ENCODE assay signal across 8 cellular contexts in genomic region chr15:74460903-74461846, GRCh38. TPM values are rescaled to one million over a fixed set of nuclear protein-coding genes. Genes with fewer than 3 reads are reported as not detected.
A peak's percentile ranks its signal among the peaks of the same experiment; 100 is the strongest.
DNase-seq lines count a peak whose midpoint lies in the region; ATAC-seq, FAIRE-seq and TF ChIP-seq lines count a peak whose summit lies in the region.

Gene UBL7, minus strand, starts transcription at chr15:74461160. Its CDS starts 2,293 bp downstream, at chr15:74458867.

- peak within 1 kb of the TSS; percentile 74 for H3K27ac Mint-ChIP-seq in Caco-2 (ENCODE audit: unreplicated experiment)

- H3K9ac ChIP-seq in H1 (replicated peaks in 1 of 4; ENCODE audit: extremely low read depth in 1 of 4, low read depth in 3 of 4, low read length in 3 of 4): peak within 1 kb of the TSS; percentile 72 to 94 (median 80)
- peak within 1 kb of the TSS; percentile 96 for H3K9ac ChIP-seq in mesenchymal stem cell (ENCODE audit: low read length)

- H3K4me3 ChIP-seq in Caco-2 (ENCODE audit: low read depth, low read length): peak within 1 kb of the TSS; percentile 51
- H3K4me3 ChIP-seq in H1 (ENCODE audit: extremely low read depth in 1 of 4, insufficient read depth in 2 of 4, low read depth in 3 of 4, low read length in 4 of 4): peak within 1 kb of the TSS; percentile 79 to 97 (median 85)
- H3K4me3 ChIP-seq in mesenchymal stem cell (ENCODE audit: insufficient read depth in 1 of 2, low read depth in 1 of 2, low read length in 2 of 2): peak within 1 kb of the TSS; percentile 86 to 100

- H3K27me3 Mint-ChIP-seq in Caco-2 (ENCODE audit: insufficient read depth, unreplicated experiment): no peaks in the 10 kb centered on the region

- H3K56ac ChIP-seq in H1 (replicated peaks; ENCODE audit: insufficient read length, low read depth, low read length): peak within 1 kb of the TSS; percentile 43

- CTCF ChIA-PET in Caco-2 (lab: Charles Lee): interaction anchor here (0.7 to 1.7 kb wide), 17 partner anchors 12 to 147 kb away, joined by 3 to 14 read pairs (median 5); partner anchors contain the start of gene ARID3B
- CTCF ChIA-PET in H1 (lab: Charles Lee; ENCODE audit: partially characterized antibody): interaction anchor here (0.6 to 9.1 kb wide), 13 partner anchors 11 to 104 kb away, joined by 3 to 78 read pairs (median 5); no protein-coding TSS in a partner anchor

- H2BK5ac ChIP-seq in H1 (ENCODE audit: low read depth, low read length): peak within 1 kb of the TSS; percentile 89
- no peak within 1 kb of the TSS for H2BK5ac ChIP-seq in mesenchymal stem cell (ENCODE audit: low read depth, low read length, poor library complexity, severe bottlenecking)

- H3K79me2 ChIP-seq in H1 (ENCODE audit: control insufficient read depth in 1 of 2, insufficient read depth in 2 of 2, low read length in 2 of 2): peaks cover 0 to 15% of the 10 kb centered on the region in 2 experiments; a peak in 2 of 4 replicates

- peaks cover 28% of the 10 kb centered on the region for H3K4me1 Mint-ChIP-seq in Caco-2 (ENCODE audit: low read depth, unreplicated experiment)

- no peaks in the 10 kb centered on the region for H4K20me1 ChIP-seq in H1 (replicated peaks in 1 of 2; ENCODE audit: control insufficient read depth in 1 of 2, insufficient read depth in 2 of 2, low read length in 2 of 2)

- POLR2A ChIA-PET in Caco-2 (lab: Charles Lee) (interaction anchor here (0.6 to 2.3 kb wide), 10 partner anchors 10 to 197 kb away, joined by 3 to 15 read pairs (median 4); partner anchors contain the start of gene SEMA7A), H1 (lab: Charles Lee; ENCODE audit: partially characterized antibody) (interaction anchor here (0.9 to 3.2 kb wide), 29 partner anchors 11 to 504 kb away, joined by 3 to 25 read pairs (median 5); partner anchors contain the start of genes ARID3B and CLK3)

- DNase-seq in Caco-2 (peak; percentile 97), HTR-8/SVneo (ENCODE audit: insufficient read length, low spot score) (peak; percentile 93), NOMO-1 treated with dmso at 0.1 percent for 144 hours (lab: John Stamatoyannopoulos, UW; ENCODE audit: unreplicated experiment) (peak; percentile 95), H1 (ENCODE audit: low read depth in 1 of 2, low spot score in 2 of 2) (peak; percentile 87 to 98), mesenchymal stem cell (peak; percentile 98)
- DNase-seq in activated CD8-positive, alpha-beta memory T cell treated with anti-CD3 and anti-CD28 coated beads for 48 hours (ENCODE audit: low read depth in 2 of 3, low spot score in 2 of 3): peak; percentile 93 to 95 (median 94)
- peak; percentile 93 for DNase-seq in stimulated activated CD8-positive, alpha-beta memory T cell treated with anti-CD3 and anti-CD28 coated beads, Interleukin-12 subunit alpha, Interleukin-12 subunit beta, amount 100 ng/mL, for 4 hours (ENCODE audit: low read depth)

- ATAC-seq in GM21360 (IDR thresholded peaks at IDR 0.05; ENCODE audit: unreplicated experiment): peak; percentile 83

- BruUV-seq in Caco-2 (replicated peaks; lab: Mats Ljungman, UMichigan): TSS peak; percentile 84

- TF ChIP-seq POLR2A in H1 (IDR thresholded peaks at IDR 0.05; ENCODE audit: control extremely low read depth in 1 of 2, low read depth in 2 of 2, low read length in 2 of 2): peak; percentile 91 to 98

- H2BK12ac ChIP-seq in H1 (ENCODE audit: low read depth, low read length) (peak within 1 kb of the TSS; percentile 75), mesenchymal stem cell (ENCODE audit: low read length in 2 of 2) (peak within 1 kb of the TSS in 1 of 2 experiments; percentile 45)

- H2BK120ac ChIP-seq in H1 (replicated peaks; ENCODE audit: low read depth, low read length) (no peak within 1 kb of the TSS), mesenchymal stem cell (ENCODE audit: low read depth, low read length) (no peak within 1 kb of the TSS)

- 2% methylated on average over 53 of the region's 53 CpGs; no CpG with 5 or more reads in 1 of the 2 experiments for WGBS in H1 (ENCODE audit: extremely low coverage in 1 of 2, insufficient coverage in 1 of 2, insufficient read length in 1 of 2, insufficient replicate concordance in 2 of 2, low coverage in 1 of 2, low lambda C conversion rate in 2 of 2, missing lambda C conversion rate in 1 of 2), 2 experiments
- under 1% methylated on average over 49 of the region's 53 CpGs for WGBS in mesenchymal stem cell

- H2BK20ac ChIP-seq in H1 (ENCODE audit: low read length): no peak within 1 kb of the TSS

- intact Hi-C loops in Caco-2 (cut with micrococcal nuclease; ENCODE audit: unreplicated experiment): loop anchor here (1.0 to 2.0 kb wide), 2 partner anchors 18 to 72 kb away; no protein-coding TSS in a partner anchor

- peak within 1 kb of the TSS; percentile 76 to 85 for H3K4me2 ChIP-seq in H1 (ENCODE audit: insufficient read depth in 1 of 2, low read depth in 2 of 2, low read length in 2 of 2)
- H3K4me2 ChIP-seq in mesenchymal stem cell (ENCODE audit: low read length, poor library complexity, severe bottlenecking): peak within 1 kb of the TSS; percentile 99

- no peak for TF ChIP-seq EP300 in H1 (IDR thresholded peaks at IDR 0.05; ENCODE audit: borderline replicate concordance in 1 of 2, low read depth in 2 of 2, low read length in 2 of 2)

- H3K36me3 ChIP-seq in Caco-2 (ENCODE audit: control insufficient read depth, insufficient read depth, low read length) (no peaks in the 10 kb centered on the region), H1 (ENCODE audit: control insufficient read depth in 2 of 4, insufficient read depth in 4 of 4, low read length in 3 of 4) (peaks cover 1 to 10% (median 2%) of the 10 kb centered on the region in 4 experiments; a peak in 7 of 8 replicates), mesenchymal stem cell (ENCODE audit: control insufficient read depth in 1 of 2, insufficient read depth in 2 of 2, low read depth in 1 of 2, low read length in 2 of 2) (peaks cover 6 to 20% of the 10 kb centered on the region in 2 experiments)

- peak within 1 kb of the TSS; percentile 58 for H3K27ac ChIP-seq in H1 (ENCODE audit: low read depth, low read length)
- peak within 1 kb of the TSS; percentile 46 for H3K27ac ChIP-seq in mesenchymal stem cell (ENCODE audit: low read length, poor library complexity, severe bottlenecking)

- peak; percentile 19 to 33; a peak in 3 of 4 replicates for TF ChIP-seq RAD21 in H1 (IDR thresholded peaks at IDR 0.05 in 1 of 2, conservative IDR thresholded peaks at IDR 0.05 in 1 of 2; ENCODE audit: low read depth in 2 of 2, low read length in 2 of 2)

- H2AFZ ChIP-seq in H1 (ENCODE audit: low read length) (peak within 1 kb of the TSS; percentile 82), mesenchymal stem cell (ENCODE audit: low read depth, low read length) (peak within 1 kb of the TSS; percentile 72)

- FAIRE-seq in HTR-8/SVneo (lab: Jason Lieb, UNC): peak; percentile 73
- FAIRE-seq in H1 (lab: Jason Lieb, UNC): no peak

- H3K18ac ChIP-seq in H1 (ENCODE audit: extremely low read depth, low read length): peak within 1 kb of the TSS; percentile 86
- H3K18ac ChIP-seq in mesenchymal stem cell (ENCODE audit: low read depth in 1 of 2, low read length in 2 of 2): peak within 1 kb of the TSS; percentile 77 to 85

- H3K14ac ChIP-seq in H1 (ENCODE audit: insufficient read length) (no peak within 1 kb of the TSS), mesenchymal stem cell (ENCODE audit: low read length in 2 of 2) (peak within 1 kb of the TSS in 1 of 2 experiments; percentile 82)

- H3K9me3 Mint-ChIP-seq in Caco-2 (ENCODE audit: unreplicated experiment): peaks cover 9% of the 10 kb centered on the region

- peaks cover 21% of the 10 kb centered on the region for H3K36me3 Mint-ChIP-seq in Caco-2 (ENCODE audit: insufficient read depth, unreplicated experiment)

- H2BK15ac ChIP-seq in H1 (ENCODE audit: low read length): peak within 1 kb of the TSS; percentile 76; the same call in 1 of the 2 replicates
- no peak within 1 kb of the TSS for H2BK15ac ChIP-seq in mesenchymal stem cell (ENCODE audit: low read depth, poor library complexity, severe bottlenecking)

- H3K4ac ChIP-seq in H1 (replicated peaks; ENCODE audit: insufficient read length, low read depth, low read length) (peak within 1 kb of the TSS; percentile 75), mesenchymal stem cell (ENCODE audit: low read depth in 1 of 2, low read length in 2 of 2) (peak within 1 kb of the TSS in 1 of 2 experiments; percentile 32)

- H4K5ac ChIP-seq in H1 (ENCODE audit: insufficient read length, low read depth, low read length): peak within 1 kb of the TSS; percentile 65

- H3K4me1 ChIP-seq in Caco-2 (peaks cover 13% of the 10 kb centered on the region; the same call in 1 of the 2 replicates), H1 (replicated peaks in 1 of 4; ENCODE audit: control insufficient read depth in 3 of 4, insufficient read depth in 4 of 4, low read length in 3 of 4) (no peaks in the 10 kb centered on the region; a peak in 1 of 7 replicates), mesenchymal stem cell (ENCODE audit: control insufficient read depth, insufficient read depth, low read depth, low read length) (peaks cover 3% of the 10 kb centered on the region)

- H3K27me3 ChIP-seq in Caco-2 (replicated peaks; ENCODE audit: control insufficient read depth, insufficient read depth, low read length): no peaks in the 10 kb centered on the region
- H3K27me3 ChIP-seq in H1 (replicated peaks in 1 of 4; ENCODE audit: control insufficient read depth in 3 of 4, extremely low read depth in 1 of 4, insufficient read depth in 3 of 4, low read length in 3 of 4): no peaks in the 10 kb centered on the region
- H3K27me3 ChIP-seq in mesenchymal stem cell (ENCODE audit: control insufficient read depth in 1 of 2, insufficient read depth in 1 of 2, low read length in 2 of 2): no peaks in the 10 kb centered on the region

- peaks cover 15% of the 10 kb centered on the region for H3K23me2 ChIP-seq in H1 (ENCODE audit: low read depth, low read length)

- H3K23ac ChIP-seq in H1 (ENCODE audit: insufficient read length) (no peak within 1 kb of the TSS), mesenchymal stem cell (ENCODE audit: low read length in 2 of 2) (no peak within 1 kb of the TSS)

- TF ChIP-seq CTCF in Caco-2 (IDR thresholded peaks at IDR 0.05; ENCODE audit: insufficient read depth in 1 of 2, low read depth in 1 of 2, low read length in 1 of 2, severe bottlenecking in 1 of 2, unreplicated experiment in 1 of 2) (peak in 1 of 2 experiments; percentile 51), H1 (IDR thresholded peaks at IDR 0.05; ENCODE audit: control extremely low read depth in 1 of 3, insufficient read depth in 1 of 3, low read depth in 1 of 3, low read length in 3 of 3) (peak in 2 of 3 experiments; percentile 19 to 21; a peak in 3 of 4 replicates)

- H2AK5ac ChIP-seq in H1 (ENCODE audit: low read depth, low read length) (no peak within 1 kb of the TSS), mesenchymal stem cell (ENCODE audit: low read length, severe bottlenecking) (no peak within 1 kb of the TSS)

- H4K91ac ChIP-seq in H1 (replicated peaks; ENCODE audit: insufficient read length, low read length) (no peak within 1 kb of the TSS), mesenchymal stem cell (ENCODE audit: low read length) (no peak within 1 kb of the TSS)

- H3K79me1 ChIP-seq in H1 (ENCODE audit: low read depth, low read length): no peaks in the 10 kb centered on the region; the same call in 1 of the 2 replicates
- peaks cover 18% of the 10 kb centered on the region for H3K79me1 ChIP-seq in mesenchymal stem cell (replicated peaks; ENCODE audit: low read length, poor library complexity, severe bottlenecking)

- H4K8ac ChIP-seq in H1 (ENCODE audit: extremely low read depth, insufficient read depth, low read length) (peak within 1 kb of the TSS; percentile 84), mesenchymal stem cell (ENCODE audit: low read length) (peak within 1 kb of the TSS; percentile 96)

- peak within 1 kb of the TSS; percentile 92 for H3K4me3 Mint-ChIP-seq in Caco-2 (ENCODE audit: unreplicated experiment)

- no peaks in the 10 kb centered on the region for H3K9me3 ChIP-seq in Caco-2
- H3K9me3 ChIP-seq in H1 (ENCODE audit: insufficient read depth in 2 of 2, low read depth in 1 of 2, low read length in 1 of 2): no peaks in the 10 kb centered on the region; a peak in 1 of 4 replicates
- H3K9me3 ChIP-seq in mesenchymal stem cell (ENCODE audit: control insufficient read depth, low read length): no peaks in the 10 kb centered on the region

RNA-seq across cellular contexts. Expression of gene UBL7, which starts in this region (rescaled TPM):
- total RNA-seq in Caco-2 (2022): 31.4 and 34.4 TPM in 2 replicates
- total RNA-seq in H1 (2021; fragmentation: NEBNext Ultra II Directional; extraction: Animal tissue kit (Norgen Biotek cat#: 25700)): 71.5 and 76.7 TPM in 2 replicates
- 183 and 186 TPM in 2 replicates for polyA plus RNA-seq in H1 (2011; rRNA removed)
- 101 TPM for polyA plus RNA-seq in H1 (2011; cell fraction: cytosol; rRNA removed)
- 85.9 TPM for polyA plus RNA-seq in H1 (2011; cell fraction: nucleus; rRNA removed)
- 56.4 to 78.9 TPM (median 73.2 TPM) in 4 replicates for polyA plus RNA-seq in H1 (2012, experiment 1 of 2)
- polyA plus RNA-seq in H1 (2012, experiment 2 of 2): 143 TPM
- 41.2 TPM for polyA plus RNA-seq in H1 (2013, experiment 1 of 2)
- 42.3 TPM for polyA plus RNA-seq in H1 (2013, experiment 2 of 2)
- polyA minus RNA-seq in H1 (2011; rRNA and poly(A)+ RNA removed): 83.6 and 88.4 TPM in 2 replicates
- 31.5 TPM for polyA minus RNA-seq in H1 (2011; cell fraction: cytosol; rRNA and poly(A)+ RNA removed)
- 27.7 TPM for polyA minus RNA-seq in H1 (2011; cell fraction: nucleus; rRNA and poly(A)+ RNA removed)
- 26.3 TPM for polyA plus RNA-seq in mesenchymal stem cell (2013, experiment 1 of 2)
- polyA plus RNA-seq in mesenchymal stem cell (2013, experiment 2 of 2): 25.3 TPM

Comparison
In these comparisons a context has a peak if more than half of its experiments do, and no peak if none do; other contexts are left out.
1. Peak in every context shown above with its lines: DNase-seq, ATAC-seq, H3K4me3 ChIP-seq and H3K27ac ChIP-seq.